In genomic region chr3:63349583-63350177, GRCh38 we compare ENCODE assay signal across 8 cellular contexts.
DNase-seq lines count a peak whose midpoint lies in the region; ATAC-seq and TF ChIP-seq lines count a peak whose summit lies in the region.

No MANE protein-coding gene starts in this region.

- peak; percentile 66 for TF ChIP-seq RAD21 in Ishikawa (IDR thresholded peaks at IDR 0.05; ENCODE audit: low read depth)

- peak; percentile 67 for ATAC-seq in GM21381 (IDR thresholded peaks at IDR 0.05; ENCODE audit: unreplicated experiment)

- peak; percentile 15 for DNase-seq in NK-92 treated with Interleukin-12 subunit alpha and Interleukin-12 subunit beta, amount 100 ng/mL, for 24 hours (lab: John Stamatoyannopoulos, UW)
- no peak for DNase-seq in NK-92 (lab: John Stamatoyannopoulos, UW; ENCODE audit: unreplicated experiment)
- peak; percentile 72 for DNase-seq in RPMI8226
- DNase-seq in coronary artery (ENCODE audit: low spot score), result no peak
- DNase-seq in medulla oblongata (ENCODE audit: extremely low spot score), result peak; percentile 76
- DNase-seq in uterus, result peak; percentile 19 to 27

- no peaks in the 10 kb centered on the region for H3K27me3 ChIP-seq in uterus

- H3K36me3 ChIP-seq in uterus, result no peaks in the 10 kb centered on the region

- H3K4me1 ChIP-seq in uterus, result no peaks in the 10 kb centered on the region

- TF ChIP-seq CTCF in coronary artery (IDR thresholded peaks at IDR 0.05), result peak; percentile 49
- peak; percentile 41 to 56 (median 46) for TF ChIP-seq CTCF in uterus (IDR thresholded peaks at IDR 0.05)

- no peak for TF ChIP-seq POLR2A in uterus (IDR thresholded peaks at IDR 0.05)

- H3K9me3 ChIP-seq in uterus, result no peaks in the 10 kb centered on the region

- H3K27ac ChIP-seq in coronary artery (no peak overlapping the region), uterus (no peak overlapping the region)

- TF ChIP-seq EP300 in Ishikawa (IDR thresholded peaks at IDR 0.05; ENCODE audit: borderline replicate concordance), result no peak

- intact Hi-C loops in uterus (cut with DNase I; ENCODE audit: low total_unique reads), result no loop called here

- H3K4me3 ChIP-seq in coronary artery, result no peak overlapping the region
- H3K4me3 ChIP-seq in uterus, result no peak overlapping the region

TF ChIP-seq in Ishikawa, 13 proteins besides CTCF, POLR2A, EP300 and RAD21:
- TF ChIP-seq TAF1 (IDR thresholded peaks at IDR 0.05; ENCODE audit: low read depth) (no peak), REST (IDR thresholded peaks at IDR 0.05; ENCODE audit: low read depth) (no peak), MAX (IDR thresholded peaks at IDR 0.05) (no peak), CREB1 (IDR thresholded peaks at IDR 0.05; ENCODE audit: low read depth) (no peak), FOXM1 (IDR thresholded peaks at IDR 0.05; ENCODE audit: borderline replicate concordance, low read depth) (no peak), TCF12 (IDR thresholded peaks at IDR 0.05; ENCODE audit: low read depth) (no peak), NFIC (IDR thresholded peaks at IDR 0.05) (no peak), ZBTB7A (IDR thresholded peaks at IDR 0.05; ENCODE audit: low read depth) (no peak), TEAD4 (IDR thresholded peaks at IDR 0.05) (no peak)
- TF ChIP-seq, protein P1, sequence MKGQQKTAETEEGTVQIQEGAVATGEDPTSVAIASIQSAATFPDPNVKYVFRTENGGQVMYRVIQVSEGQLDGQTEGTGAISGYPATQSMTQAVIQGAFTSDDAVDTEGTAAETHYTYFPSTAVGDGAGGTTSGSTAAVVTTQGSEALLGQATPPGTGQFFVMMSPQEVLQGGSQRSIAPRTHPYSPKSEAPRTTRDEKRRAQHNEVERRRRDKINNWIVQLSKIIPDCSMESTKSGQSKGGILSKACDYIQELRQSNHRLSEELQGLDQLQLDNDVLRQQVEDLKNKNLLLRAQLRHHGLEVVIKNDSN (IDR thresholded peaks at IDR 0.05), result no peak

Comparison
In these comparisons a context has a peak if more than half of its experiments do, and no peak if none do; other contexts are left out.
1. DNase-seq: peak in NK-92 treated with Interleukin-12 subunit alpha and Interleukin-12 subunit beta, amount 100 ng/mL, for 24 hours (single experiment), RPMI8226 (single experiment), medulla oblongata (single experiment) and uterus (2 of 2); none in NK-92 (single experiment) and coronary artery (single experiment).